In genomic region chr17:14082848-14083247, GRCh38 we compare ENCODE assay signal across 29 cellular contexts.
"Had no signal": no experiment of that assay in that cellular context is flagged by ENCODE, and none has a peak within 500 bp of the region (broad histone marks: within the 10 kb centered on the region; RNA-seq: fewer than 3 reads in every experiment).

No MANE protein-coding gene starts in this region.

- H3K27ac ChIP-seq: left lung, lower lobe of right lung, ovary, skin epidermis, stomach, testis, thyroid gland, transverse colon, upper lobe of left lung, vagina had no signal

- H3K4me3 Mint-ChIP-seq: immature natural killer cell; natural killer cell; stimulated activated naive B cell treated with anti-CD40 and anti-IgM and Interleukin-4, amounts not matched to agents 10 μg/mL and 1 μg/mL and 100 μg/mL, for 72 hours had no signal

- H3K27me3 ChIP-seq: left lung, ovary, stomach, testis, thyroid gland, transverse colon, upper lobe of left lung, vagina had no signal

- H3K27me3 Mint-ChIP-seq: naive B cell; progenitor cell of endocrine pancreas; stimulated activated naive B cell treated with anti-CD40 and anti-IgM and Interleukin-4, amounts not matched to agents 10 μg/mL and 1 μg/mL and 100 μg/mL, for 72 hours had no signal

- H3K36me3 Mint-ChIP-seq: natural killer cell had no signal

- H3K9me3 Mint-ChIP-seq: immature natural killer cell; naive B cell; natural killer cell; stimulated activated naive B cell treated with anti-CD40 and anti-IgM and Interleukin-4, amounts not matched to agents 10 μg/mL and 1 μg/mL and 100 μg/mL, for 72 hours had no signal

- H3K27ac Mint-ChIP-seq: immature natural killer cell; progenitor cell of endocrine pancreas; stimulated activated naive B cell treated with anti-CD40 and anti-IgM and Interleukin-4, amounts not matched to agents 10 μg/mL and 1 μg/mL and 100 μg/mL, for 72 hours had no signal

- H3K4me3 ChIP-seq: left lung, lower lobe of right lung, ovary, skin epidermis, stomach, testis, thyroid gland, transverse colon, upper lobe of left lung, vagina had no signal

- H3K36me3 ChIP-seq: ovary had no signal

- H3K9me3 ChIP-seq: left lung, lower lobe of right lung, ovary, stomach, testis, thyroid gland, transverse colon, upper lobe of left lung, vagina had no signal

- H3K4me1 ChIP-seq: left lung, lower lobe of right lung, testis, thyroid gland, upper lobe of left lung had no signal

- DNase-seq: hypothalamus; immature natural killer cell; kidney; left colon; lower lobe of right lung; mammary epithelial cell; mesenchymal stem cell; naive B cell; natural killer cell; ovary; retina; stimulated activated CD4-positive, alpha-beta T cell treated with anti-CD3 and anti-CD28 coated beads, Interleukin-12 subunit alpha, Interleukin-12 subunit beta, amount 100 ng/mL, for 4 hours; stimulated activated CD4-positive, alpha-beta T cell treated with anti-CD3 and anti-CD28 coated beads, Interleukin-15, amount 100 ng/mL, for 24 hours; stimulated activated CD4-positive, alpha-beta T cell treated with anti-CD3 and anti-CD28 coated beads, Interleukin-2, amount 100 ng/mL, for 24 hours; stimulated activated CD4-positive, alpha-beta T cell treated with anti-CD3 and anti-CD28 coated beads, Interleukin-4, amount 100 ng/mL, for 1 hour; stimulated activated naive B cell treated with anti-CD40 and anti-IgM and Interleukin-4, amounts not matched to agents 10 μg/mL and 1 μg/mL and 100 μg/mL, for 72 hours; stimulated activated naive CD8-positive, alpha-beta T cell treated with anti-CD3 and anti-CD28 coated beads, Interleukin-15, Interleukin-2, amounts not matched to agents 100 U/mL and 50 U/mL, for 24 hours; stomach; testis; thyroid gland; transverse colon; upper lobe of left lung had no signal

- FAIRE-seq: islet of Langerhans, kidney had no signal

- ATAC-seq: left colon; left lung; lower lobe of right lung; natural killer cell; right cardiac atrium; sciatic nerve; stimulated activated naive B cell treated with anti-CD40 and anti-IgM and Interleukin-4, amounts not matched to agents 10 μg/mL and 1 μg/mL and 100 μg/mL, for 72 hours; stimulated activated naive CD8-positive, alpha-beta T cell treated with anti-CD3 and anti-CD28 coated beads, Interleukin-15, Interleukin-2, amounts not matched to agents 100 U/mL and 50 U/mL, for 24 hours had no signal
